Comparison of ENCODE assay signal across 20 cellular contexts in the genomic region with DNA sequence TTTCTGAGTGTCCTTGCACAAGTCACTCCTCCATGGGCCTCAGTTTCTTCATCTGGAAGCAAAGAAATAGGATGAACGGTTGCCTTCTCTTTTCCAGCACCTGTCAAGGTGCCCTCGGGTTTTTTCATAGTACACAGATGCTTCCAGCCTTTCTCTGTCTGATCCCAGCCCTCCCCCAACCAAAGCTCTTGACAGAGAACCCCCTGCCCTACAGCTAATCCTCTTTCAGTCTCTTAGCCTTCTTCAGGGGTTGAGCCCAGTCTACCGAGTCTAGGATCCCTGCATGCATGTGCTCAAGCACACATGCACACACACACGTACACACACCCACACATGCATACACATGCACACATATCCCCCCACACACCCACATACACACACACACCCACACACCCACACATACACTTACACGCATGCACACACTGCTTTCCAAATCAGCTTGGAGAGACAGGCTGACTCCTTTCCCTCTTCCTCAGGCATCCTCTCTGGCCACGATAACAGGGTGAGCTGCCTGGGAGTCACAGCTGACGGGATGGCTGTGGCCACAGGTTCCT. TPM values are rescaled to one million over a fixed set of nuclear protein-coding genes. Genes with fewer than 3 reads are reported as not detected.
DNase-seq lines count a peak whose midpoint lies in the region; ATAC-seq, FAIRE-seq and TF ChIP-seq lines count a peak whose summit lies in the region.
"Had no signal": no experiment of that assay in that cellular context is flagged by ENCODE, and none has a peak within 500 bp of the region (broad histone marks: within the 10 kb centered on the region; RNA-seq: fewer than 3 reads in every experiment).

No MANE protein-coding gene starts in this region.

- 0 out of 2 replicates have a peak, but pooled peaks have one; percentile 29 for TF ChIP-seq POLR2A in K562 (conservative IDR thresholded peaks at IDR 0.05)

- WGBS in K562 (ENCODE audit: insufficient coverage, low coverage, missing lambda C conversion rate): 74% methylated on average over 5 of the region's 7 CpGs

- no peak overlapping the region for H3K27ac Mint-ChIP-seq in activated T-helper 1 cell treated with anti-CD3 and anti-CD28 coated beads, Interleukin-12 subunit alpha, Interleukin-12 subunit beta, Interleukin-2, Interleukin-4 antibody, amounts not matched to agents 30 ng/mL and 10 ng/mL and 1 ng/mL, durations not matched to agents 14 hours and 24 hours and 36 hours
- H3K27ac Mint-ChIP-seq: IgD-negative memory B cell had no signal

- H3K9ac ChIP-seq in K562 (ENCODE audit: insufficient read depth in 1 of 2, low read depth in 2 of 2, low read length in 2 of 2): no peak overlapping the region

- ATAC-seq in K562: no peak

- no peak for TF ChIP-seq RAD21 in K562 (CRISPR knock-in tag; conservative IDR thresholded peaks at IDR 0.05 in 1 of 2, IDR thresholded peaks at IDR 0.05 in 1 of 2)

- H3K4me1 Mint-ChIP-seq in activated T-helper 1 cell treated with anti-CD3 and anti-CD28 coated beads, Interleukin-12 subunit alpha, Interleukin-12 subunit beta, Interleukin-2, Interleukin-4 antibody, amounts not matched to agents 30 ng/mL and 10 ng/mL and 1 ng/mL, durations not matched to agents 14 hours and 24 hours and 36 hours (ENCODE audit: low read depth): peaks cover 32% of the 10 kb centered on the region

- intact Hi-C loops in K562 (cut with micrococcal nuclease): no loop called here
- intact Hi-C loops in activated T-helper 1 cell treated with anti-CD3 and anti-CD28 coated beads, Interleukin-12 subunit alpha, Interleukin-12 subunit beta, Interleukin-2, Interleukin-4 antibody, amounts not matched to agents 30 ng/mL and 10 ng/mL and 1 ng/mL, durations not matched to agents 14 hours and 24 hours and 36 hours (cut with micrococcal nuclease): no loop called here

- no peaks in the 10 kb centered on the region for H3K9me3 ChIP-seq in K562 (replicated peaks; ENCODE audit: control insufficient read depth, insufficient read depth, low read depth, low read length)
- H3K9me3 ChIP-seq: Caco-2 had no signal

- peaks cover 15 to 27% of the 10 kb centered on the region in 2 experiments; a peak in 4 of 5 replicates for H3K4me1 ChIP-seq in K562 (replicated peaks in 1 of 2; ENCODE audit: control insufficient read depth in 2 of 2, insufficient read depth in 2 of 2, low read length in 2 of 2)

- no peaks in the 10 kb centered on the region for H4K20me1 ChIP-seq in K562 (replicated peaks; ENCODE audit: control insufficient read depth, insufficient read depth, low read length)

- no peaks in the 10 kb centered on the region for H3K9me3 Mint-ChIP-seq in activated T-helper 1 cell treated with anti-CD3 and anti-CD28 coated beads, Interleukin-12 subunit alpha, Interleukin-12 subunit beta, Interleukin-2, Interleukin-4 antibody, amounts not matched to agents 30 ng/mL and 10 ng/mL and 1 ng/mL, durations not matched to agents 14 hours and 24 hours and 36 hours
- H3K9me3 Mint-ChIP-seq: IgD-negative memory B cell had no signal

- FAIRE-seq in K562 (lab: Jason Lieb, UNC): no peak
- peak; percentile 67 for FAIRE-seq in urothelium cell line (lab: Jason Lieb, UNC)
- FAIRE-seq in frontal cortex (lab: Jason Lieb, UNC): no peak
- FAIRE-seq: H1 had no signal

- CTCF ChIA-PET in K562 (lab: Yijun Ruan, JAX; ENCODE audit: low intra/inter-chr PET ratio): no interaction called here

- H3K79me2 ChIP-seq in K562 (ENCODE audit: control insufficient read depth, insufficient read depth, low read length): peaks cover 26% of the 10 kb centered on the region

- TF ChIP-seq CTCF in K562 (IDR thresholded peaks at IDR 0.05 in 2 of 3, conservative IDR thresholded peaks at IDR 0.05 in 1 of 3; ENCODE audit: insufficient read depth in 2 of 3, low read depth in 1 of 3, low read length in 3 of 3): no peak

- no TSS peak for BruUV-seq in K562 (replicated peaks; lab: Mats Ljungman, UMichigan)

- no peaks in the 10 kb centered on the region for H3K27me3 Mint-ChIP-seq in activated T-helper 1 cell treated with anti-CD3 and anti-CD28 coated beads, Interleukin-12 subunit alpha, Interleukin-12 subunit beta, Interleukin-2, Interleukin-4 antibody, amounts not matched to agents 30 ng/mL and 10 ng/mL and 1 ng/mL, durations not matched to agents 14 hours and 24 hours and 36 hours (ENCODE audit: insufficient read depth)
- H3K27me3 Mint-ChIP-seq: CD4-positive, alpha-beta memory T cell; IgD-negative memory B cell had no signal

- no peak overlapping the region for H2AFZ ChIP-seq in K562 (ENCODE audit: low read depth, low read length)

- H3K36me3 Mint-ChIP-seq in activated T-helper 1 cell treated with anti-CD3 and anti-CD28 coated beads, Interleukin-12 subunit alpha, Interleukin-12 subunit beta, Interleukin-2, Interleukin-4 antibody, amounts not matched to agents 30 ng/mL and 10 ng/mL and 1 ng/mL, durations not matched to agents 14 hours and 24 hours and 36 hours (ENCODE audit: low read depth): peaks cover 23% of the 10 kb centered on the region
- H3K36me3 Mint-ChIP-seq: IgD-negative memory B cell had no signal

- TF ChIP-seq EP300 in K562 (IDR thresholded peaks at IDR 0.05; ENCODE audit: low read length): no peak

- no peak overlapping the region for H3K4me3 ChIP-seq in K562

- H3K27me3 ChIP-seq in K562 (ENCODE audit: control insufficient read depth in 2 of 2, insufficient read depth in 2 of 2, low read length in 2 of 2): no peaks in the 10 kb centered on the region

- no peak overlapping the region for H3K4me2 ChIP-seq in K562 (ENCODE audit: insufficient read depth, low read length)

- H3K4me3 Mint-ChIP-seq in activated T-helper 1 cell treated with anti-CD3 and anti-CD28 coated beads, Interleukin-12 subunit alpha, Interleukin-12 subunit beta, Interleukin-2, Interleukin-4 antibody, amounts not matched to agents 30 ng/mL and 10 ng/mL and 1 ng/mL, durations not matched to agents 14 hours and 24 hours and 36 hours: no peak overlapping the region
- H3K4me3 Mint-ChIP-seq: CD4-positive, alpha-beta memory T cell; IgD-negative memory B cell had no signal

- peaks cover 79% of the 10 kb centered on the region; the same call in 2 of the 3 replicates for H3K36me3 ChIP-seq in K562 (ENCODE audit: control insufficient read depth, insufficient read depth, low read length)

- DNase-seq in D341Med (ENCODE audit: low spot score) (peak; percentile 64), NCI-H82 (lab: John Stamatoyannopoulos, UW) (peak; percentile 98), K562 (ENCODE audit: extremely low read depth in 1 of 4, low spot score in 3 of 4) (no peak), urothelium cell line (ENCODE audit: low spot score) (no peak), anterior cingulate cortex (lab: John Stamatoyannopoulos, UW) (no peak), frontal cortex (ENCODE audit: low spot score in 2 of 2) (no peak)
- DNase-seq in activated T-helper 1 cell treated with anti-CD3 and anti-CD28 coated beads, Interleukin-12 subunit alpha, Interleukin-12 subunit beta, Interleukin-2, Interleukin-4 antibody, amounts not matched to agents 30 ng/mL and 10 ng/mL and 1 ng/mL, durations not matched to agents 14 hours and 24 hours and 36 hours (ENCODE audit: low spot score): no peak
- DNase-seq: Caco-2; CD4-positive, alpha-beta memory T cell; GF-D8; Kasumi-1; NCI-H1417; NCI-H1694 treated with DMSO at 0.1 percent for 48 hours; NCI-H2081 treated with DMSO at 0.1 percent for 48 hours; NCI-H446; NCI-H526; T-helper 1 cell had no signal

- in situ Hi-C loops in K562 (cut with MboI): no loop called here

- H3K9me1 ChIP-seq in K562 (ENCODE audit: control insufficient read depth, insufficient read depth, low read length): no peaks in the 10 kb centered on the region

- H3K27ac ChIP-seq in K562 (ENCODE audit: extremely low read depth, low read depth, low read length): no peak overlapping the region

- POLR2A ChIA-PET in K562 (lab: Yijun Ruan, JAX): interaction anchor here (0.6 to 0.7 kb wide), 3 partner anchors 9 to 94 kb away, joined by 3 read pairs; no protein-coding TSS in a partner anchor

RNA-seq across cellular contexts. Expression of gene CDCA3, which starts 4.7 kb away (rescaled TPM):
- 76.2 and 111 TPM in 2 replicates for total RNA-seq in K562 (2011; cell fraction: chromatin; rRNA removed; ENCODE audit: low replicate concordance)
- total RNA-seq in K562 (2011; cell fraction: nucleolus; rRNA removed): 89.6 and 97.7 TPM in 2 replicates
- total RNA-seq in K562 (2011; cell fraction: nucleoplasm; rRNA removed): 82.1 and 89.9 TPM in 2 replicates
- total RNA-seq in K562 (2014; rRNA removed): 55.1 and 71.3 TPM in 2 replicates
- total RNA-seq in K562 (2014; rRNA removed; fragmentation: Illumina TruSeq; extraction: Trizol): 37.5 and 38.9 TPM in 2 replicates
- total RNA-seq in K562 (2015; rRNA removed; fragmentation: Illumina TruSeq; extraction: Trizol): 62.3 and 62.7 TPM in 2 replicates
- 47.2 and 47.4 TPM in 2 replicates for total RNA-seq in K562 (2021)
- 57.3 and 65.6 TPM in 2 replicates for polyA plus RNA-seq in K562 (2011; rRNA removed)
- polyA plus RNA-seq in K562 (2011; cell fraction: cytosol; rRNA removed): 85.3 and 132 TPM in 2 replicates
- polyA plus RNA-seq in K562 (2011; cell fraction: nucleus; rRNA removed): 187 and 242 TPM in 2 replicates
- 54.6 and 57.3 TPM in 2 replicates for polyA plus RNA-seq in K562 (2012)
- polyA plus RNA-seq in K562 (2014; fragmentation: Illumina TruSeq; extraction: Trizol): 80.8 and 86.3 TPM in 2 replicates
- 10 to 100 TPM; 24.2 to 30.6 TPM for polyA plus RNA-seq in K562 (2014; fragmentation: Nextera tagmentation; extraction: Ambion mirVana)
- 80.3 and 103 TPM in 2 replicates for polyA plus RNA-seq in K562 (2014; rRNA removed)
- 32.5 and 43.7 TPM in 2 replicates for polyA minus RNA-seq in K562 (2011; rRNA and poly(A)+ RNA removed)
- polyA minus RNA-seq in K562 (2011; cell fraction: cytosol; rRNA and poly(A)+ RNA removed): 44.4 and 45.3 TPM in 2 replicates
- polyA minus RNA-seq in K562 (2011; cell fraction: nucleus; rRNA and poly(A)+ RNA removed): 54.7 and 69.0 TPM in 2 replicates
- 27.2 and 32.5 TPM in 2 replicates for total RNA-seq in activated T-helper 1 cell treated with anti-CD3 and anti-CD28 coated beads, Interleukin-12 subunit alpha, Interleukin-12 subunit beta, Interleukin-2, Interleukin-4 antibody, amounts not matched to agents 30 ng/mL and 10 ng/mL and 1 ng/mL, durations not matched to agents 14 hours and 24 hours and 36 hours
- total RNA-seq in frontal cortex: 2.9 TPM

RNA-seq across cellular contexts. Expression of gene USP5, which starts 5.6 kb away (rescaled TPM):
- total RNA-seq in K562 (2011; cell fraction: chromatin; rRNA removed; ENCODE audit: low replicate concordance): 34.6 and 100 TPM in 2 replicates
- total RNA-seq in K562 (2011; cell fraction: nucleolus; rRNA removed): 63.3 and 65.9 TPM in 2 replicates
- 36.9 and 44.7 TPM in 2 replicates for total RNA-seq in K562 (2011; cell fraction: nucleoplasm; rRNA removed)
- total RNA-seq in K562 (2014; rRNA removed) (64.3 and 69.8 TPM in 2 replicates), K562 (2014; rRNA removed; fragmentation: Illumina TruSeq; extraction: Trizol) (26.3 and 32.5 TPM in 2 replicates), K562 (2015; rRNA removed; fragmentation: Illumina TruSeq; extraction: Trizol) (59.4 and 59.8 TPM in 2 replicates), K562 (2021) (103 and 107 TPM in 2 replicates), frontal cortex (77.5 TPM)
- polyA plus RNA-seq in K562 (2011; rRNA removed) (48.6 and 52.9 TPM in 2 replicates), K562 (2014; fragmentation: Illumina TruSeq; extraction: Trizol) (72.8 and 91.3 TPM in 2 replicates), K562 (2014; fragmentation: Nextera tagmentation; extraction: Ambion mirVana) (1 to 10 TPM; 1.4 to 3.4 TPM), K562 (2014; rRNA removed) (44.9 and 45.4 TPM in 2 replicates)
- polyA plus RNA-seq in K562 (2011; cell fraction: cytosol; rRNA removed): 43.0 and 64.9 TPM in 2 replicates
- polyA plus RNA-seq in K562 (2011; cell fraction: nucleus; rRNA removed): 84.2 and 119 TPM in 2 replicates
- 53.9 and 72.4 TPM in 2 replicates for polyA plus RNA-seq in K562 (2012)
- polyA minus RNA-seq in K562 (2011; rRNA and poly(A)+ RNA removed): 54.8 and 77.1 TPM in 2 replicates
- 44.9 and 47.5 TPM in 2 replicates for polyA minus RNA-seq in K562 (2011; cell fraction: cytosol; rRNA and poly(A)+ RNA removed)
- polyA minus RNA-seq in K562 (2011; cell fraction: nucleus; rRNA and poly(A)+ RNA removed): 22.6 and 28.9 TPM in 2 replicates
- total RNA-seq in activated T-helper 1 cell treated with anti-CD3 and anti-CD28 coated beads, Interleukin-12 subunit alpha, Interleukin-12 subunit beta, Interleukin-2, Interleukin-4 antibody, amounts not matched to agents 30 ng/mL and 10 ng/mL and 1 ng/mL, durations not matched to agents 14 hours and 24 hours and 36 hours: 116 and 127 TPM in 2 replicates

RNA-seq across cellular contexts. Expression of gene GNB3, which starts 5.7 kb away (rescaled TPM):
- 21.3 and 60.8 TPM in 2 replicates for total RNA-seq in K562 (2011; cell fraction: chromatin; rRNA removed; ENCODE audit: low replicate concordance)
- 31.3 and 31.9 TPM in 2 replicates for total RNA-seq in K562 (2011; cell fraction: nucleolus; rRNA removed)
- 25.8 and 28.7 TPM in 2 replicates for total RNA-seq in K562 (2011; cell fraction: nucleoplasm; rRNA removed)
- total RNA-seq in K562 (2014; rRNA removed) (0.65 and 1.4 TPM in 2 replicates), K562 (2014; rRNA removed; fragmentation: Illumina TruSeq; extraction: Trizol) (0.61 and 1.8 TPM in 2 replicates), K562 (2015; rRNA removed; fragmentation: Illumina TruSeq; extraction: Trizol) (2.0 and 2.2 TPM in 2 replicates), K562 (2021) (3.4 and 4.5 TPM in 2 replicates), frontal cortex (1.2 TPM)
- polyA plus RNA-seq in K562 (2011; rRNA removed) (1.9 and 6.8 TPM in 2 replicates), K562 (2014; fragmentation: Illumina TruSeq; extraction: Trizol) (3.6 and 5.8 TPM in 2 replicates), K562 (2014; fragmentation: Nextera tagmentation; extraction: Ambion mirVana) (1 to 10 TPM; 1.5 to 2.4 TPM), K562 (2014; rRNA removed) (2.9 and 6.1 TPM in 2 replicates)
- 2.3 and 4.7 TPM in 2 replicates for polyA plus RNA-seq in K562 (2011; cell fraction: cytosol; rRNA removed)
- polyA plus RNA-seq in K562 (2011; cell fraction: nucleus; rRNA removed): 36.2 and 42.6 TPM in 2 replicates
- polyA plus RNA-seq in K562 (2012): 4.7 and 6.6 TPM in 2 replicates
- polyA minus RNA-seq in K562 (2011; rRNA and poly(A)+ RNA removed): 0.84 and 2.3 TPM in 2 replicates
- polyA minus RNA-seq in K562 (2011; cell fraction: cytosol; rRNA and poly(A)+ RNA removed): 1.8 TPM in 1 of 2 replicates, not detected in the other
- 4.6 and 8.8 TPM in 2 replicates for polyA minus RNA-seq in K562 (2011; cell fraction: nucleus; rRNA and poly(A)+ RNA removed)
- 1.6 and 1.7 TPM in 2 replicates for total RNA-seq in activated T-helper 1 cell treated with anti-CD3 and anti-CD28 coated beads, Interleukin-12 subunit alpha, Interleukin-12 subunit beta, Interleukin-2, Interleukin-4 antibody, amounts not matched to agents 30 ng/mL and 10 ng/mL and 1 ng/mL, durations not matched to agents 14 hours and 24 hours and 36 hours
- total RNA-seq: MCF 10A had no signal
- polyA plus RNA-seq: CD4-positive, alpha-beta memory T cell; IgD-negative memory B cell had no signal

RNA-seq across cellular contexts. Expression of gene P3H3, which starts 18.2 kb away (rescaled TPM):
- total RNA-seq in K562 (2011; cell fraction: chromatin; rRNA removed; ENCODE audit: low replicate concordance): 20.0 and 79.4 TPM in 2 replicates
- 58.3 and 59.9 TPM in 2 replicates for total RNA-seq in K562 (2011; cell fraction: nucleolus; rRNA removed)
- total RNA-seq in K562 (2011; cell fraction: nucleoplasm; rRNA removed): 31.2 and 33.2 TPM in 2 replicates
- total RNA-seq in K562 (2014; rRNA removed) (7.1 and 9.5 TPM in 2 replicates), K562 (2014; rRNA removed; fragmentation: Illumina TruSeq; extraction: Trizol) (1.9 and 4.3 TPM in 2 replicates), K562 (2015; rRNA removed; fragmentation: Illumina TruSeq; extraction: Trizol) (6.6 and 8.0 TPM in 2 replicates), K562 (2021) (14.2 and 15.0 TPM in 2 replicates), frontal cortex (11.0 TPM)
- polyA plus RNA-seq in K562 (2011; rRNA removed) (4.0 and 10.2 TPM in 2 replicates), K562 (2014; fragmentation: Illumina TruSeq; extraction: Trizol) (4.8 and 7.3 TPM in 2 replicates), K562 (2014; fragmentation: Nextera tagmentation; extraction: Ambion mirVana) (under 1 TPM; 0.03 to 0.27 TPM), K562 (2014; rRNA removed) (10.2 and 13.2 TPM in 2 replicates)
- 6.0 and 7.6 TPM in 2 replicates for polyA plus RNA-seq in K562 (2011; cell fraction: cytosol; rRNA removed)
- polyA plus RNA-seq in K562 (2011; cell fraction: nucleus; rRNA removed): 46.1 and 48.4 TPM in 2 replicates
- polyA plus RNA-seq in K562 (2012): 12.1 and 18.5 TPM in 2 replicates
- polyA minus RNA-seq in K562 (2011; rRNA and poly(A)+ RNA removed): 2.6 and 3.3 TPM in 2 replicates
- 5.1 and 8.6 TPM in 2 replicates for polyA minus RNA-seq in K562 (2011; cell fraction: cytosol; rRNA and poly(A)+ RNA removed)
- polyA minus RNA-seq in K562 (2011; cell fraction: nucleus; rRNA and poly(A)+ RNA removed): 16.0 and 31.5 TPM in 2 replicates
- 3.5 and 4.0 TPM in 2 replicates for total RNA-seq in activated T-helper 1 cell treated with anti-CD3 and anti-CD28 coated beads, Interleukin-12 subunit alpha, Interleukin-12 subunit beta, Interleukin-2, Interleukin-4 antibody, amounts not matched to agents 30 ng/mL and 10 ng/mL and 1 ng/mL, durations not matched to agents 14 hours and 24 hours and 36 hours
- polyA plus RNA-seq: IgD-negative memory B cell had no signal

RNA-seq across cellular contexts. Expression of gene TPI1, which starts 20.9 kb away (rescaled TPM):
- 247 and 515 TPM in 2 replicates for total RNA-seq in K562 (2011; cell fraction: chromatin; rRNA removed; ENCODE audit: low replicate concordance)
- total RNA-seq in K562 (2011; cell fraction: nucleolus; rRNA removed): 482 and 515 TPM in 2 replicates
- 405 and 412 TPM in 2 replicates for total RNA-seq in K562 (2011; cell fraction: nucleoplasm; rRNA removed)
- total RNA-seq in K562 (2014; rRNA removed) (810 and 1,081 TPM in 2 replicates), K562 (2014; rRNA removed; fragmentation: Illumina TruSeq; extraction: Trizol) (553 and 662 TPM in 2 replicates), K562 (2015; rRNA removed; fragmentation: Illumina TruSeq; extraction: Trizol) (816 and 892 TPM in 2 replicates), K562 (2021) (678 and 684 TPM in 2 replicates), frontal cortex (293 TPM)
- polyA plus RNA-seq in K562 (2011; rRNA removed) (1,939 and 1,978 TPM in 2 replicates), K562 (2014; fragmentation: Illumina TruSeq; extraction: Trizol) (1,007 and 1,220 TPM in 2 replicates), K562 (2014; fragmentation: Nextera tagmentation; extraction: Ambion mirVana) (1,000 to 10,000 TPM; 4,965 to 4,971 TPM), K562 (2014; rRNA removed) (764 and 829 TPM in 2 replicates)
- polyA plus RNA-seq in K562 (2011; cell fraction: cytosol; rRNA removed): 2,885 and 2,924 TPM in 2 replicates
- 1,145 and 1,403 TPM in 2 replicates for polyA plus RNA-seq in K562 (2011; cell fraction: nucleus; rRNA removed)
- 681 and 688 TPM in 2 replicates for polyA plus RNA-seq in K562 (2012)
- 1,244 and 1,320 TPM in 2 replicates for polyA minus RNA-seq in K562 (2011; rRNA and poly(A)+ RNA removed)
- polyA minus RNA-seq in K562 (2011; cell fraction: cytosol; rRNA and poly(A)+ RNA removed): 431 and 480 TPM in 2 replicates
- 154 and 318 TPM in 2 replicates for polyA minus RNA-seq in K562 (2011; cell fraction: nucleus; rRNA and poly(A)+ RNA removed)
- total RNA-seq in activated T-helper 1 cell treated with anti-CD3 and anti-CD28 coated beads, Interleukin-12 subunit alpha, Interleukin-12 subunit beta, Interleukin-2, Interleukin-4 antibody, amounts not matched to agents 30 ng/mL and 10 ng/mL and 1 ng/mL, durations not matched to agents 14 hours and 24 hours and 36 hours: 1,427 and 1,438 TPM in 2 replicates

Comparison
In these comparisons a context has a peak if more than half of its experiments do, and no peak if none do; other contexts are left out.
1. DNase-seq: peak in D341Med (single experiment) and NCI-H82 (single experiment); none in K562 (0 of 4), urothelium cell line (single experiment), anterior cingulate cortex (0 of 58), activated T-helper 1 cell treated with anti-CD3 and anti-CD28 coated beads, Interleukin-12 subunit alpha, Interleukin-12 subunit beta, Interleukin-2, Interleukin-4 antibody, amounts not matched to agents 30 ng/mL and 10 ng/mL and 1 ng/mL, durations not matched to agents 14 hours and 24 hours and 36 hours (single experiment) and frontal cortex (0 of 2).